In the genomic region with DNA sequence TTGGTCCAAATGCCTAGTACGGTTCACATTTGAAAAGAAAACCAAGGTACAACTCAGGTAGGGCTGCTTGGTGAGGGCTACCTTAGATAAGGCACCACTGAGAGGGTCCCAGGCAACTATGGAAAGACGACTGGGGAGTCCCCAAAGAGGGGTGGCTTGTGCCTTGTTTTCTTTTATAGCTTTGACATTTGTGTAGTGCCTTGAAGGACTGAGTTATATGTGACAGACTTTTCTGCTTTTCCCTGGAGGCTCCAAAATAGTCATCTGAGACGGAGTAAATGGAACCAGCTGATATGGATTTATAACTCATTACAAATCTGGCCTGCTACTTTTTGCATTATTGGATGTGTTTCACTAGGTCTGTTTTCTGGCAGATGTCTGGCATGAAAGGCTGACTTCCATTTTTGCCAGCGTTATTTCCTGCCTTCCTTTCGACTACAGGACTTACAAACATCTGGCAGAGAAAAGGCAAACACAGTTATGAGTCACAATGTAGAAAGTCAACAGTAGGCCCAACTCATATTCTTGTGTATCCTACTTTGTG, we compare ENCODE assay signal across 14 cellular contexts.
DNase-seq lines count a peak whose midpoint lies in the region; ATAC-seq and TF ChIP-seq lines count a peak whose summit lies in the region.
"Had no signal": no experiment of that assay in that cellular context is flagged by ENCODE, and none has a peak within 500 bp of the region (broad histone marks: within the 10 kb centered on the region; RNA-seq: fewer than 3 reads in every experiment).

No MANE protein-coding gene starts in this region.

- WGBS in tibial nerve, 2 donors: 44 to 55% methylated on average over 5 of the region's 5 CpGs

- no peaks in the 10 kb centered on the region for H3K27me3 ChIP-seq in tibial nerve
- H3K27me3 ChIP-seq: left lung had no signal

- no peak for ATAC-seq in HG03039 (IDR thresholded peaks at IDR 0.05; ENCODE audit: unreplicated experiment)
- no peak for ATAC-seq in stimulated activated naive B cell treated with anti-CD40 and anti-IgM and Interleukin-4, amounts not matched to agents 10 μg/mL and 1 μg/mL and 100 μg/mL, for 72 hours (replicated peaks)
- ATAC-seq: GM23338, left lung had no signal

- H3K9me3 Mint-ChIP-seq in stimulated activated naive B cell treated with anti-CD40 and anti-IgM and Interleukin-4, amounts not matched to agents 10 μg/mL and 1 μg/mL and 100 μg/mL, for 72 hours: peaks cover 4 to 6% of the 10 kb centered on the region in 2 donors

- no peak overlapping the region for H3K4me3 Mint-ChIP-seq in stimulated activated naive B cell treated with anti-CD40 and anti-IgM and Interleukin-4, amounts not matched to agents 10 μg/mL and 1 μg/mL and 100 μg/mL, for 72 hours
- H3K4me3 Mint-ChIP-seq: B cell, GM23338 had no signal

- no peaks in the 10 kb centered on the region for H3K4me1 Mint-ChIP-seq in stimulated activated naive B cell treated with anti-CD40 and anti-IgM and Interleukin-4, amounts not matched to agents 10 μg/mL and 1 μg/mL and 100 μg/mL, for 72 hours
- H3K4me1 Mint-ChIP-seq: B cell, GM23338 had no signal

- no peak for TF ChIP-seq EP300 in tibial nerve (IDR thresholded peaks at IDR 0.05)

- no peaks in the 10 kb centered on the region for H3K36me3 ChIP-seq in tibial nerve
- H3K36me3 ChIP-seq: left lung, WERI-Rb-1 had no signal

- H3K27ac ChIP-seq in 22Rv1 (peak overlapping the region; percentile 47), tibial nerve (no peak overlapping the region)
- H3K27ac ChIP-seq: left lung, WERI-Rb-1 had no signal

- H3K36me3 Mint-ChIP-seq in stimulated activated naive B cell treated with anti-CD40 and anti-IgM and Interleukin-4, amounts not matched to agents 10 μg/mL and 1 μg/mL and 100 μg/mL, for 72 hours: no peaks in the 10 kb centered on the region

- H3K9me3 ChIP-seq in tibial nerve: no peaks in the 10 kb centered on the region

- no peaks in the 10 kb centered on the region for H3K4me1 ChIP-seq in tibial nerve
- H3K4me1 ChIP-seq: left lung had no signal

- DNase-seq in GM03348 (ENCODE audit: low spot score) (peak; percentile 44), RPMI7951 (ENCODE audit: low read depth) (peak; percentile 6), fibroblast of pulmonary artery (ENCODE audit: low read depth) (peak; percentile 76), tibial nerve (ENCODE audit: low spot score in 2 of 2) (no peak), iPS-NIHi11 (ENCODE audit: low spot score) (no peak)
- no peak for DNase-seq in stimulated activated naive B cell treated with anti-CD40 and anti-IgM and Interleukin-4, amounts not matched to agents 10 μg/mL and 1 μg/mL and 100 μg/mL, for 72 hours
- DNase-seq: activated T-cell treated with anti-CD3 and anti-CD28 coated beads, Interleukin-2, amount 50 U/mL, for 48 hours; foreskin melanocyte; left lung; WERI-Rb-1 had no signal

- no peak for TF ChIP-seq POLR2A in tibial nerve (IDR thresholded peaks at IDR 0.05)

- TF ChIP-seq CTCF in 22Rv1 (IDR thresholded peaks at IDR 0.05): no peak
- TF ChIP-seq CTCF in fibroblast of pulmonary artery (IDR thresholded peaks at IDR 0.05; ENCODE audit: low read length, missing control alignments): no peak
- TF ChIP-seq CTCF in tibial nerve (IDR thresholded peaks at IDR 0.05): no peak

- peaks cover 0 to 5% of the 10 kb centered on the region in 2 donors for H3K27me3 Mint-ChIP-seq in stimulated activated naive B cell treated with anti-CD40 and anti-IgM and Interleukin-4, amounts not matched to agents 10 μg/mL and 1 μg/mL and 100 μg/mL, for 72 hours

- H3K27ac Mint-ChIP-seq in stimulated activated naive B cell treated with anti-CD40 and anti-IgM and Interleukin-4, amounts not matched to agents 10 μg/mL and 1 μg/mL and 100 μg/mL, for 72 hours: no peak overlapping the region
- H3K27ac Mint-ChIP-seq: B cell, GM23338 had no signal

- H3K4me3 ChIP-seq in fibroblast of pulmonary artery (replicated peaks; ENCODE audit: low read depth, low read length): no peak overlapping the region
- H3K4me3 ChIP-seq in tibial nerve: no peak overlapping the region
- H3K4me3 ChIP-seq: GM23338, left lung had no signal

Comparison
In these comparisons a context has a peak if more than half of its experiments do, and no peak if none do; other contexts are left out.
1. DNase-seq: peak in GM03348 (single experiment), RPMI7951 (single experiment) and fibroblast of pulmonary artery (single experiment); none in tibial nerve (0 of 2), iPS-NIHi11 (single experiment) and stimulated activated naive B cell treated with anti-CD40 and anti-IgM and Interleukin-4, amounts not matched to agents 10 μg/mL and 1 μg/mL and 100 μg/mL, for 72 hours (single experiment).